Comparison of ENCODE assay signal across 2 cellular contexts in genomic region chr6:33737267-33738026, GRCh38.
TF ChIP-seq lines count a peak whose summit lies in the region.

No MANE protein-coding gene starts in this region.

TF ChIP-seq in SK-N-SH, 30 proteins besides CTCF, POLR2A, EP300 and RAD21 (continued from another document):
- TF ChIP-seq REST (IDR thresholded peaks at IDR 0.05; ENCODE audit: low read depth, low read length) (no peak), PBX3 (IDR thresholded peaks at IDR 0.05) (no peak), RFX5 (IDR thresholded peaks at IDR 0.05; ENCODE audit: low read length) (no peak), TAF1 (IDR thresholded peaks at IDR 0.05; ENCODE audit: borderline replicate concordance, low read depth, low read length) (no peak), EZH2phosphoT487 (IDR thresholded peaks at IDR 0.05; ENCODE audit: borderline replicate concordance, low read depth) (no peak), MAX (IDR thresholded peaks at IDR 0.05; ENCODE audit: low read depth) (no peak), NRF1 (IDR thresholded peaks at IDR 0.05; ENCODE audit: low read depth, low read length) (no peak), FOXM1 (IDR thresholded peaks at IDR 0.05; ENCODE audit: low read depth) (no peak), MXI1 (IDR thresholded peaks at IDR 0.05; ENCODE audit: low read depth, low read length) (no peak)

TF ChIP-seq in SK-N-SH treated with all-trans-retinoic acid at 6 μM for 48 hours, 23 proteins besides CTCF, POLR2A, EP300 and RAD21 (continued from another document):
- TF ChIP-seq TSHZ2 (CRISPR knock-in tag; IDR thresholded peaks at IDR 0.05) (no peak), ZFP3 (CRISPR knock-in tag; IDR thresholded peaks at IDR 0.05) (no peak), CSRNP3 (CRISPR knock-in tag; IDR thresholded peaks at IDR 0.05) (no peak), BACH2 (CRISPR knock-in tag; IDR thresholded peaks at IDR 0.05; ENCODE audit: borderline replicate concordance) (no peak), OSR1 (CRISPR knock-in tag; IDR thresholded peaks at IDR 0.05) (no peak), RARB (CRISPR knock-in tag; IDR thresholded peaks at IDR 0.05) (no peak), TOX (CRISPR knock-in tag; IDR thresholded peaks at IDR 0.05; ENCODE audit: borderline replicate concordance) (no peak), ZC3H10 (CRISPR knock-in tag; IDR thresholded peaks at IDR 0.05) (no peak)
